ENCODE assay signal across 1 cellular context in genomic region chr1:15524283-15525042, GRCh38.
TF ChIP-seq lines count a peak whose summit lies in the region.

No MANE protein-coding gene starts in this region.

TF ChIP-seq in SK-N-SH, 30 proteins besides CTCF, POLR2A, EP300 and RAD21 (continued from another document):
- no peak for TF ChIP-seq JUND (IDR thresholded peaks at IDR 0.05)
- TF ChIP-seq CHD2 (IDR thresholded peaks at IDR 0.05; ENCODE audit: low read length, partially characterized antibody): peak; percentile 11
- no peak for TF ChIP-seq GABPA (IDR thresholded peaks at IDR 0.05; ENCODE audit: low read depth)
- TF ChIP-seq, protein P1, sequence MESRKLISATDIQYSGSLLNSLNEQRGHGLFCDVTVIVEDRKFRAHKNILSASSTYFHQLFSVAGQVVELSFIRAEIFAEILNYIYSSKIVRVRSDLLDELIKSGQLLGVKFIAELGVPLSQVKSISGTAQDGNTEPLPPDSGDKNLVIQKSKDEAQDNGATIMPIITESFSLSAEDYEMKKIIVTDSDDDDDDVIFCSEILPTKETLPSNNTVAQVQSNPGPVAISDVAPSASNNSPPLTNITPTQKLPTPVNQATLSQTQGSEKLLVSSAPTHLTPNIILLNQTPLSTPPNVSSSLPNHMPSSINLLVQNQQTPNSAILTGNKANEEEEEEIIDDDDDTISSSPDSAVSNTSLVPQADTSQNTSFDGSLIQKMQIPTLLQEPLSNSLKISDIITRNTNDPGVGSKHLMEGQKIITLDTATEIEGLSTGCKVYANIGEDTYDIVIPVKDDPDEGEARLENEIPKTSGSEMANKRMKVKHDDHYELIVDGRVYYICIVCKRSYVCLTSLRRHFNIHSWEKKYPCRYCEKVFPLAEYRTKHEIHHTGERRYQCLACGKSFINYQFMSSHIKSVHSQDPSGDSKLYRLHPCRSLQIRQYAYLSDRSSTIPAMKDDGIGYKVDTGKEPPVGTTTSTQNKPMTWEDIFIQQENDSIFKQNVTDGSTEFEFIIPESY (IDR thresholded peaks at IDR 0.05; ENCODE audit: borderline replicate concordance, low read depth): no peak
- TF ChIP-seq RFX5 (IDR thresholded peaks at IDR 0.05; ENCODE audit: low read length): no peak
- peak; percentile 17; the same call in 1 of the 2 replicates for TF ChIP-seq NRF1 (IDR thresholded peaks at IDR 0.05; ENCODE audit: low read depth, low read length)
- 0 out of 2 replicates have a peak, but pooled peaks have one; percentile 19 for TF ChIP-seq POLR2AphosphoS5 (IDR thresholded peaks at IDR 0.05; ENCODE audit: low read depth, low read length)
- no peak for TF ChIP-seq FOXM1 (IDR thresholded peaks at IDR 0.05; ENCODE audit: low read depth)
- TF ChIP-seq MXI1 (IDR thresholded peaks at IDR 0.05; ENCODE audit: low read depth, low read length): no peak; the same call in 1 of the 2 replicates
- TF ChIP-seq RXRA (IDR thresholded peaks at IDR 0.05; ENCODE audit: borderline replicate concordance, low read depth): peak; percentile 75; the same call in 1 of the 2 replicates
- no peak for TF ChIP-seq ELF1 (IDR thresholded peaks at IDR 0.05)
- TF ChIP-seq PBX3 (IDR thresholded peaks at IDR 0.05): no peak
- no peak for TF ChIP-seq TAF1 (IDR thresholded peaks at IDR 0.05; ENCODE audit: borderline replicate concordance, low read depth, low read length)
- TF ChIP-seq SMC3 (IDR thresholded peaks at IDR 0.05; ENCODE audit: low read depth, low read length): no peak
- TF ChIP-seq TCF12 (IDR thresholded peaks at IDR 0.05): no peak
